Comparison of ENCODE assay signal across 8 cellular contexts in genomic region chr12:9447791-9448614, GRCh38.
DNase-seq lines count a peak whose midpoint lies in the region; ATAC-seq, FAIRE-seq and TF ChIP-seq lines count a peak whose summit lies in the region.
"Not testable (repeated sequence)": the region's sequence is repeated elsewhere in the genome, so short reads cannot be mapped to it uniquely, and the experiment has no call there.

No MANE protein-coding gene starts in this region.

- not testable (repeated sequence) for FAIRE-seq in keratinocyte (lab: Jason Lieb, UNC)

- H3K9ac ChIP-seq in keratinocyte (ENCODE audit: control insufficient read depth, extremely low read depth, insufficient read depth, low read length), result peak overlapping the region; percentile 73

- H4K20me1 ChIP-seq in keratinocyte (ENCODE audit: control insufficient read depth, extremely low read depth, insufficient read depth, low read length), result not testable (repeated sequence)

- CTCF ChIA-PET in activated B cell treated with CpG ODN at 0.5 μM for 24 hours (lab: Charles Lee), result interaction anchor here (0.7 kb wide), 1 partner anchor 117 kb away, joined by 3 read pairs; no protein-coding TSS in a partner anchor

- not testable (repeated sequence) for H3K27me3 Mint-ChIP-seq in activated B cell treated with CpG ODN at 0.5 μM for 24 hours

- not testable (repeated sequence) for H3K27me3 ChIP-seq in keratinocyte (ENCODE audit: control insufficient read depth, extremely low read depth, insufficient read depth, low read length)

- not testable (repeated sequence) for H3K36me3 Mint-ChIP-seq in activated B cell treated with CpG ODN at 0.5 μM for 24 hours (ENCODE audit: low read depth)

- H3K4me3 Mint-ChIP-seq in activated B cell treated with CpG ODN at 0.5 μM for 24 hours, result peak overlapping the region; percentile 99

- H3K4me1 ChIP-seq in keratinocyte (ENCODE audit: control insufficient read depth, extremely low read depth, insufficient read depth, low read length), result not testable (repeated sequence)

- not testable (repeated sequence) for H3K36me3 ChIP-seq in keratinocyte (ENCODE audit: control insufficient read depth in 2 of 2, extremely low read depth in 1 of 2, insufficient read depth in 2 of 2, low read length in 2 of 2)

- POLR2A ChIA-PET in activated B cell treated with CpG ODN at 0.5 μM for 24 hours (lab: Charles Lee), result not testable (repeated sequence)

- H3K4me2 ChIP-seq in keratinocyte (ENCODE audit: control insufficient read depth, extremely low read depth, insufficient read depth, low read depth, low read length), result peak overlapping the region; percentile 79

- peaks cover 19% of the 10 kb centered on the region for H3K4me1 Mint-ChIP-seq in activated B cell treated with CpG ODN at 0.5 μM for 24 hours

- peak overlapping the region; percentile 80 for H2AFZ ChIP-seq in keratinocyte (ENCODE audit: control insufficient read depth, low read length)

- dilution Hi-C loops in keratinocyte (cut with MboI; ENCODE audit: extremely low pct_ligation_motif_present, low sequenced_read_pairs), result not testable (repeated sequence)

- intact Hi-C loops in activated B cell treated with CpG ODN at 0.5 μM for 24 hours (cut with micrococcal nuclease), result not testable (repeated sequence)

- H3K9me1 ChIP-seq in keratinocyte (ENCODE audit: control insufficient read depth, extremely low read depth, insufficient read depth, low read length), result not testable (repeated sequence)

- peak overlapping the region; percentile 70 for H3K4me3 ChIP-seq in AG10803 (ENCODE audit: low read length)
- peak overlapping the region; percentile 55 to 73 (median 67) for H3K4me3 ChIP-seq in keratinocyte (ENCODE audit: control insufficient read depth in 2 of 3, extremely low read depth in 1 of 3, insufficient read depth in 2 of 3, low read depth in 1 of 3, low read length in 3 of 3)

- peak; percentile 69 for DNase-seq in AG10803 (ENCODE audit: low read depth)
- DNase-seq in NCI-H2227 treated with DMSO at 0.1 percent for 48 hours (lab: John Stamatoyannopoulos, UW), result peak; percentile 77
- peak; percentile 85 for DNase-seq in activated B cell treated with CpG ODN at 0.5 μM for 24 hours
- DNase-seq in caudate nucleus (lab: John Stamatoyannopoulos, UW), result peak in 60 of 61 donors; percentile 26 to 90 (median 71)
- DNase-seq in keratinocyte (ENCODE audit: low read depth, low spot score), result not testable (repeated sequence)
- DNase-seq in stimulated activated CD4-positive, alpha-beta T cell treated with anti-CD3 and anti-CD28 coated beads, Interleukin-12 subunit alpha, Interleukin-12 subunit beta, amount 100 ng/mL, for 4 hours, result peak; percentile 87

- H3K27ac Mint-ChIP-seq in activated B cell treated with CpG ODN at 0.5 μM for 24 hours, result peak overlapping the region; percentile 86

- H3K79me2 ChIP-seq in keratinocyte (ENCODE audit: control insufficient read depth, insufficient read depth, low read length), result not testable (repeated sequence)

- not testable (repeated sequence) for TF ChIP-seq CTCF in AG10803 (conservative IDR thresholded peaks at IDR 0.05; ENCODE audit: low read length); activated B cell treated with CpG ODN at 0.5 μM for 24 hours (IDR thresholded peaks at IDR 0.05); keratinocyte (optimal IDR thresholded peaks at IDR 0.05 in 1 of 3, IDR thresholded peaks at IDR 0.05 in 1 of 3, conservative IDR thresholded peaks at IDR 0.05 in 1 of 3; ENCODE audit: extremely low read depth in 1 of 3, insufficient read depth in 2 of 3, low read length in 3 of 3)

- H3K9me3 ChIP-seq in keratinocyte (ENCODE audit: control insufficient read depth, low read depth, low read length), result not testable (repeated sequence)

- H3K27ac ChIP-seq in caudate nucleus (ENCODE audit: low read depth, low read length), result not testable (repeated sequence)
- peak overlapping the region; percentile 49 for H3K27ac ChIP-seq in keratinocyte (ENCODE audit: control insufficient read depth, insufficient read depth, low read length)

- H3K9me3 Mint-ChIP-seq in activated B cell treated with CpG ODN at 0.5 μM for 24 hours, result not testable (repeated sequence)

- ATAC-seq in GM19025 (IDR thresholded peaks at IDR 0.05; ENCODE audit: low read depth, unreplicated experiment) (peak; percentile 57), HG03159 (IDR thresholded peaks at IDR 0.05; ENCODE audit: unreplicated experiment) (peak; percentile 67), activated B cell treated with CpG ODN at 0.5 μM for 24 hours (ENCODE audit: low read depth) (peak; percentile 85)
